In the genomic region with DNA sequence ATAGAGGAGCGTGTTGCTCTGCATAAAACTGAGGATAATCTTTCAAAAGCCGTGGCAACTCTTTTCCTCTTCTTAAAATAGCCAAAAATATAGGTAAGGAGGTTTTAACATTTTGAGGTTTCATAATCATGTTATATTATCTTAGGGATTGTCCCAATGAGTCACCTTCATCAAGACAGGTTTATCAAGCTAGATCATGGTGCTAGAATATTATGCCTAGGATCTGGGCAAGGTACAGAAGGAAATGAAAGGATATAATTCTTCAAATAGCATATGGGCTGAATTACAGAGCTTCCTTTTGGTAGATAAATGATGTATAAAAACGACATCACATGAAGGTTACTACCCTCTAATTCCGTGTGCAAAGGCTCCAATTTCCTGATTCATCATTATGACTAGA, we compare ENCODE assay signal across 18 cellular contexts.
"Had no signal": no experiment of that assay in that cellular context is flagged by ENCODE, and none has a peak within 500 bp of the region (broad histone marks: within the 10 kb centered on the region; RNA-seq: fewer than 3 reads in every experiment).

No MANE protein-coding gene starts in this region.

- H3K9me3 ChIP-seq: body of pancreas, tibial artery had no signal

- H2AFZ ChIP-seq: hepatocyte had no signal

- H3K4me1 ChIP-seq: body of pancreas, tibial artery had no signal

- H3K79me2 ChIP-seq: hepatocyte had no signal

- H3K27ac ChIP-seq: body of pancreas, dorsolateral prefrontal cortex, hepatocyte, tibial artery had no signal

- H3K36me3 ChIP-seq: tibial artery had no signal

- DNase-seq: activated CD4-positive, alpha-beta T cell treated with anti-CD3 and anti-CD28 coated beads, Interleukin-2, amount 10 ng/mL, durations not matched to agents 24 days and 14 days; activated CD8-positive, alpha-beta T cell treated with anti-CD3 and anti-CD28 coated beads for 36 hours; activated naive CD4-positive, alpha-beta T cell treated with anti-CD3 and anti-CD28 coated beads for 36 hours; activated T-cell treated with anti-CD3 and anti-CD28 coated beads, Interleukin-2, amount 50 U/mL, for 24 hours; body of pancreas; central memory CD4-positive, alpha-beta T cell; dorsolateral prefrontal cortex; midbrain; nephron progenitor cell; nucleus accumbens; retina; stimulated activated CD4-positive, alpha-beta T cell treated with anti-CD3 and anti-CD28 coated beads, Interleukin-12 subunit alpha, Interleukin-12 subunit beta, amount 100 ng/mL, for 4 hours; stimulated activated CD4-positive, alpha-beta T cell treated with anti-CD3 and anti-CD28 coated beads, Interleukin-1b, Interleukin-23, amount 100 ng/mL, for 48 hours; stimulated activated naive CD4-positive, alpha-beta T cell treated with Interleukin-2 at 50 U/mL for 16 hours; substantia nigra; T1000; tibial artery had no signal

- H3K4me3 ChIP-seq: body of pancreas, dorsolateral prefrontal cortex, hepatocyte, tibial artery had no signal

- H3K4me2 ChIP-seq: hepatocyte had no signal

- ATAC-seq: activated CD8-positive, alpha-beta T cell treated with anti-CD3 and anti-CD28 coated beads for 36 hours; body of pancreas had no signal
